ENCODE assay signal across 1 cellular context in genomic region chr14:90572461-90573150, GRCh38.
TF ChIP-seq lines count a peak whose summit lies in the region.

No MANE protein-coding gene starts in this region.

TF ChIP-seq in H1, 55 proteins besides CTCF, POLR2A, EP300 and RAD21 (continued from another document):
- TF ChIP-seq, protein P1, sequence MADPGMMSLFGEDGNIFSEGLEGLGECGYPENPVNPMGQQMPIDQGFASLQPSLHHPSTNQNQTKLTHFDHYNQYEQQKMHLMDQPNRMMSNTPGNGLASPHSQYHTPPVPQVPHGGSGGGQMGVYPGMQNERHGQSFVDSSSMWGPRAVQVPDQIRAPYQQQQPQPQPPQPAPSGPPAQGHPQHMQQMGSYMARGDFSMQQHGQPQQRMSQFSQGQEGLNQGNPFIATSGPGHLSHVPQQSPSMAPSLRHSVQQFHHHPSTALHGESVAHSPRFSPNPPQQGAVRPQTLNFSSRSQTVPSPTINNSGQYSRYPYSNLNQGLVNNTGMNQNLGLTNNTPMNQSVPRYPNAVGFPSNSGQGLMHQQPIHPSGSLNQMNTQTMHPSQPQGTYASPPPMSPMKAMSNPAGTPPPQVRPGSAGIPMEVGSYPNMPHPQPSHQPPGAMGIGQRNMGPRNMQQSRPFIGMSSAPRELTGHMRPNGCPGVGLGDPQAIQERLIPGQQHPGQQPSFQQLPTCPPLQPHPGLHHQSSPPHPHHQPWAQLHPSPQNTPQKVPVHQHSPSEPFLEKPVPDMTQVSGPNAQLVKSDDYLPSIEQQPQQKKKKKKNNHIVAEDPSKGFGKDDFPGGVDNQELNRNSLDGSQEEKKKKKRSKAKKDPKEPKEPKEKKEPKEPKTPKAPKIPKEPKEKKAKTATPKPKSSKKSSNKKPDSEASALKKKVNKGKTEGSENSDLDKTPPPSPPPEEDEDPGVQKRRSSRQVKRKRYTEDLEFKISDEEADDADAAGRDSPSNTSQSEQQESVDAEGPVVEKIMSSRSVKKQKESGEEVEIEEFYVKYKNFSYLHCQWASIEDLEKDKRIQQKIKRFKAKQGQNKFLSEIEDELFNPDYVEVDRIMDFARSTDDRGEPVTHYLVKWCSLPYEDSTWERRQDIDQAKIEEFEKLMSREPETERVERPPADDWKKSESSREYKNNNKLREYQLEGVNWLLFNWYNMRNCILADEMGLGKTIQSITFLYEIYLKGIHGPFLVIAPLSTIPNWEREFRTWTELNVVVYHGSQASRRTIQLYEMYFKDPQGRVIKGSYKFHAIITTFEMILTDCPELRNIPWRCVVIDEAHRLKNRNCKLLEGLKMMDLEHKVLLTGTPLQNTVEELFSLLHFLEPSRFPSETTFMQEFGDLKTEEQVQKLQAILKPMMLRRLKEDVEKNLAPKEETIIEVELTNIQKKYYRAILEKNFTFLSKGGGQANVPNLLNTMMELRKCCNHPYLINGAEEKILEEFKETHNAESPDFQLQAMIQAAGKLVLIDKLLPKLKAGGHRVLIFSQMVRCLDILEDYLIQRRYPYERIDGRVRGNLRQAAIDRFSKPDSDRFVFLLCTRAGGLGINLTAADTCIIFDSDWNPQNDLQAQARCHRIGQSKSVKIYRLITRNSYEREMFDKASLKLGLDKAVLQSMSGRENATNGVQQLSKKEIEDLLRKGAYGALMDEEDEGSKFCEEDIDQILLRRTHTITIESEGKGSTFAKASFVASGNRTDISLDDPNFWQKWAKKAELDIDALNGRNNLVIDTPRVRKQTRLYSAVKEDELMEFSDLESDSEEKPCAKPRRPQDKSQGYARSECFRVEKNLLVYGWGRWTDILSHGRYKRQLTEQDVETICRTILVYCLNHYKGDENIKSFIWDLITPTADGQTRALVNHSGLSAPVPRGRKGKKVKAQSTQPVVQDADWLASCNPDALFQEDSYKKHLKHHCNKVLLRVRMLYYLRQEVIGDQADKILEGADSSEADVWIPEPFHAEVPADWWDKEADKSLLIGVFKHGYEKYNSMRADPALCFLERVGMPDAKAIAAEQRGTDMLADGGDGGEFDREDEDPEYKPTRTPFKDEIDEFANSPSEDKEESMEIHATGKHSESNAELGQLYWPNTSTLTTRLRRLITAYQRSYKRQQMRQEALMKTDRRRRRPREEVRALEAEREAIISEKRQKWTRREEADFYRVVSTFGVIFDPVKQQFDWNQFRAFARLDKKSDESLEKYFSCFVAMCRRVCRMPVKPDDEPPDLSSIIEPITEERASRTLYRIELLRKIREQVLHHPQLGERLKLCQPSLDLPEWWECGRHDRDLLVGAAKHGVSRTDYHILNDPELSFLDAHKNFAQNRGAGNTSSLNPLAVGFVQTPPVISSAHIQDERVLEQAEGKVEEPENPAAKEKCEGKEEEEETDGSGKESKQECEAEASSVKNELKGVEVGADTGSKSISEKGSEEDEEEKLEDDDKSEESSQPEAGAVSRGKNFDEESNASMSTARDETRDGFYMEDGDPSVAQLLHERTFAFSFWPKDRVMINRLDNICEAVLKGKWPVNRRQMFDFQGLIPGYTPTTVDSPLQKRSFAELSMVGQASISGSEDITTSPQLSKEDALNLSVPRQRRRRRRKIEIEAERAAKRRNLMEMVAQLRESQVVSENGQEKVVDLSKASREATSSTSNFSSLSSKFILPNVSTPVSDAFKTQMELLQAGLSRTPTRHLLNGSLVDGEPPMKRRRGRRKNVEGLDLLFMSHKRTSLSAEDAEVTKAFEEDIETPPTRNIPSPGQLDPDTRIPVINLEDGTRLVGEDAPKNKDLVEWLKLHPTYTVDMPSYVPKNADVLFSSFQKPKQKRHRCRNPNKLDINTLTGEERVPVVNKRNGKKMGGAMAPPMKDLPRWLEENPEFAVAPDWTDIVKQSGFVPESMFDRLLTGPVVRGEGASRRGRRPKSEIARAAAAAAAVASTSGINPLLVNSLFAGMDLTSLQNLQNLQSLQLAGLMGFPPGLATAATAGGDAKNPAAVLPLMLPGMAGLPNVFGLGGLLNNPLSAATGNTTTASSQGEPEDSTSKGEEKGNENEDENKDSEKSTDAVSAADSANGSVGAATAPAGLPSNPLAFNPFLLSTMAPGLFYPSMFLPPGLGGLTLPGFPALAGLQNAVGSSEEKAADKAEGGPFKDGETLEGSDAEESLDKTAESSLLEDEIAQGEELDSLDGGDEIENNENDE (IDR thresholded peaks at IDR 0.05; ENCODE audit: insufficient replicate concordance, low read length), result no peak
- TF ChIP-seq SIX5 (IDR thresholded peaks at IDR 0.05; ENCODE audit: low read depth, low read length), result no peak
- TF ChIP-seq KDM4A (IDR thresholded peaks at IDR 0.05; ENCODE audit: low read depth, low read length, severe bottlenecking), result no peak
- TF ChIP-seq, protein P2, sequence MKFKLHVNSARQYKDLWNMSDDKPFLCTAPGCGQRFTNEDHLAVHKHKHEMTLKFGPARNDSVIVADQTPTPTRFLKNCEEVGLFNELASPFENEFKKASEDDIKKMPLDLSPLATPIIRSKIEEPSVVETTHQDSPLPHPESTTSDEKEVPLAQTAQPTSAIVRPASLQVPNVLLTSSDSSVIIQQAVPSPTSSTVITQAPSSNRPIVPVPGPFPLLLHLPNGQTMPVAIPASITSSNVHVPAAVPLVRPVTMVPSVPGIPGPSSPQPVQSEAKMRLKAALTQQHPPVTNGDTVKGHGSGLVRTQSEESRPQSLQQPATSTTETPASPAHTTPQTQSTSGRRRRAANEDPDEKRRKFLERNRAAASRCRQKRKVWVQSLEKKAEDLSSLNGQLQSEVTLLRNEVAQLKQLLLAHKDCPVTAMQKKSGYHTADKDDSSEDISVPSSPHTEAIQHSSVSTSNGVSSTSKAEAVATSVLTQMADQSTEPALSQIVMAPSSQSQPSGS (IDR thresholded peaks at IDR 0.05; ENCODE audit: low read length), result no peak
